11 cellular contexts compared by ENCODE assay signal in genomic region chr9:15357050-15357653, GRCh38. TPM values are rescaled to one million over a fixed set of nuclear protein-coding genes. Genes with fewer than 3 reads are reported as not detected.
DNase-seq lines count a peak whose midpoint lies in the region; ATAC-seq, FAIRE-seq and TF ChIP-seq lines count a peak whose summit lies in the region.
"Had no signal": no experiment of that assay in that cellular context is flagged by ENCODE, and none has a peak within 500 bp of the region (broad histone marks: within the 10 kb centered on the region; RNA-seq: fewer than 3 reads in every experiment).

No MANE protein-coding gene starts in this region.

- DNase-seq in T-helper 17 cell: peak in 1 of 3 donors; percentile 27
- no peak for DNase-seq in kidney
- DNase-seq in DMS153 treated with DMSO at 0.1 percent for 48 hours (lab: John Stamatoyannopoulos, UW; ENCODE audit: unreplicated experiment): no peak
- no peak for DNase-seq in SK-N-DZ (ENCODE audit: low spot score)
- DNase-seq in caudate nucleus (lab: John Stamatoyannopoulos, UW): no peak
- no peak for DNase-seq in activated CD4-positive, CD25-positive, alpha-beta regulatory T cell (lab: John Stamatoyannopoulos, UW)
- DNase-seq: IMR-90, right lobe of liver had no signal

- peaks cover 0 to 7% of the 10 kb centered on the region in 2 donors for H3K4me1 ChIP-seq in kidney (ENCODE audit: control insufficient read depth in 1 of 2, insufficient read depth in 1 of 2, low read depth in 1 of 2, low read length in 2 of 2)
- H3K4me1 ChIP-seq: right lobe of liver had no signal

- H3K36me3 ChIP-seq in kidney (ENCODE audit: control insufficient read depth in 1 of 2, insufficient read depth in 2 of 2, low read length in 2 of 2): no peaks in the 10 kb centered on the region
- H3K36me3 ChIP-seq: right lobe of liver had no signal

- no peaks in the 10 kb centered on the region for H3K27me3 Mint-ChIP-seq in T-helper 17 cell
- H3K27me3 Mint-ChIP-seq: central memory CD8-positive, alpha-beta T cell had no signal

- intact Hi-C loops in kidney (cut with DNase I): no loop called here

- ATAC-seq in GM19035 (IDR thresholded peaks at IDR 0.05; ENCODE audit: unreplicated experiment): peak; percentile 89
- ATAC-seq in HG03045 (IDR thresholded peaks at IDR 0.05; ENCODE audit: unreplicated experiment): peak; percentile 85
- ATAC-seq in T-helper 17 cell: peak; percentile 54

- H3K27ac ChIP-seq in kidney (ENCODE audit: low read depth in 2 of 2, low read length in 2 of 2) (peak overlapping the region; percentile 20 to 23), caudate nucleus (ENCODE audit: low read depth, low read length) (no peak overlapping the region)
- H3K27ac ChIP-seq: right lobe of liver had no signal

- no peak overlapping the region for H3K27ac Mint-ChIP-seq in T-helper 17 cell

- H3K36me3 Mint-ChIP-seq in T-helper 17 cell (ENCODE audit: low read depth): no peaks in the 10 kb centered on the region

- FAIRE-seq in kidney (lab: Jason Lieb, UNC): no peak

- H3K9me3 ChIP-seq in T-helper 17 cell (ENCODE audit: control insufficient read depth, low read length, poor library complexity, severe bottlenecking) (no peaks in the 10 kb centered on the region), kidney (ENCODE audit: control insufficient read depth in 1 of 2, low read length in 2 of 2) (no peaks in the 10 kb centered on the region)
- H3K9me3 ChIP-seq: right lobe of liver had no signal

- H3K4me3 ChIP-seq in kidney (ENCODE audit: low read length in 2 of 2): no peak overlapping the region
- H3K4me3 ChIP-seq: right lobe of liver had no signal

- H3K9ac ChIP-seq in kidney (ENCODE audit: low read length in 2 of 2): no peak overlapping the region

- H3K4me3 Mint-ChIP-seq in T-helper 17 cell: no peak overlapping the region
- H3K4me3 Mint-ChIP-seq: central memory CD8-positive, alpha-beta T cell had no signal

- peak; percentile 37 for TF ChIP-seq CTCF in kidney (IDR thresholded peaks at IDR 0.05; ENCODE audit: borderline replicate concordance, extremely low read depth, insufficient read depth)

- peaks cover 8% of the 10 kb centered on the region for H3K4me1 Mint-ChIP-seq in T-helper 17 cell
- H3K4me1 Mint-ChIP-seq: central memory CD8-positive, alpha-beta T cell had no signal

RNA-seq across cellular contexts. Expression of gene TTC39B, which starts 50.1 kb away (rescaled TPM):
- total RNA-seq in T-helper 17 cell (10 to 100 TPM; 28.7 to 35.6 TPM), kidney (22.0 TPM)
- 4.9 TPM for polyA plus RNA-seq in kidney (ENCODE audit: insufficient read depth, low read depth, low replicate concordance)
- polyA plus RNA-seq in SK-N-DZ (2014; cell fraction: cytosol; rRNA removed): 1.2 and 1.5 TPM in 2 replicates
- polyA plus RNA-seq in SK-N-DZ (2014; cell fraction: nucleus; rRNA removed): 1.8 and 2.3 TPM in 2 replicates
